15 cellular contexts compared by ENCODE assay signal in genomic region chr2:202716953-202717597, GRCh38.
"Had no signal": no experiment of that assay in that cellular context is flagged by ENCODE, and none has a peak within 500 bp of the region (broad histone marks: within the 10 kb centered on the region; RNA-seq: fewer than 3 reads in every experiment).

No MANE protein-coding gene starts in this region.

- H3K4me3 ChIP-seq: heart left ventricle, suprapubic skin, tibial nerve had no signal

- H3K4me3 Mint-ChIP-seq: stimulated activated naive CD8-positive, alpha-beta T cell treated with anti-CD3 and anti-CD28 coated beads, Interleukin-15, Interleukin-2, amounts not matched to agents 100 ng/mL and 50 ng/mL, for 24 hours had no signal

- FAIRE-seq: islet of Langerhans, urothelium cell line had no signal

- H3K4me1 ChIP-seq: suprapubic skin, tibial nerve had no signal

- H3K27me3 Mint-ChIP-seq: naive thymus-derived CD4-positive, alpha-beta T cell; stimulated activated naive CD8-positive, alpha-beta T cell treated with anti-CD3 and anti-CD28 coated beads, Interleukin-15, Interleukin-2, amounts not matched to agents 100 ng/mL and 50 ng/mL, for 24 hours had no signal

- H3K27ac ChIP-seq: heart left ventricle, suprapubic skin, tibial nerve had no signal

- ATAC-seq: heart left ventricle, left cardiac atrium had no signal

- H3K36me3 ChIP-seq: suprapubic skin, tibial nerve had no signal

- DNase-seq: activated CD4-positive, alpha-beta T cell treated with anti-CD3 and anti-CD28 coated beads for 1 hour; amygdala; dermis blood vessel endothelial cell; effector CD8-positive, alpha-beta T cell; heart left ventricle; left cardiac atrium; naive thymus-derived CD4-positive, alpha-beta T cell; retina; stimulated activated CD4-positive, alpha-beta T cell treated with anti-CD3 and anti-CD28 coated beads, Interleukin-4, amount 100 ng/mL, for 1 hour; T-helper 9 cell had no signal

- H3K27me3 ChIP-seq: heart left ventricle, suprapubic skin, tibial nerve had no signal
